21 cellular contexts compared by ENCODE assay signal in the genomic region with DNA sequence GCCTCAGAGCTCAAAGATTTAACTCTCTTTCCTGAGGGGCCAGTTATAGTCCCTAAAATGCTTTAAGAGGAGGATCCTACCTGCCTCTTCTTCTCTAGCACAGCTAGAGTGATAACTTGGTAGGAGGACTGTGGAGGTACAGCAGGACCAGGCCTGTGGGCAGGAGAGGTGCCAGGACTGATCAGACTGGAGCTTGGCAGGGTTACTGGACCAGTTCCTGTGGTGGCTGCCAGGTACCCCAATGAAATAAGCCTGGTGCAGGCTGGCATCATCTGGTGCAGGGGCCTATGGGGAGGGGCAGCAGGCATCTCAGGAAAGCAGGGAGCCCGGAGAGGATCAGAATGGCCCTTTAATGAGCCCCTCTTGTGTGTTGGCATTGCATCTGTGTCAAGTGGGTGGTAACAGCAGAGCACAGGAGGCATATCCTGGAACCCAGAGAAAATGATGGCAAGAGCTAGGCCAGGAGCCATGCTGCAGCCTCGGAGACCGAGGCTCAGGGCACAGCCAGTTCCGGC.
"Had no signal": no experiment of that assay in that cellular context is flagged by ENCODE, and none has a peak within 500 bp of the region (broad histone marks: within the 10 kb centered on the region; RNA-seq: fewer than 3 reads in every experiment).

No MANE protein-coding gene starts in this region.

- H3K9me3 ChIP-seq: mucosa of descending colon, neutrophil, pancreas, right lobe of liver, testis, tibial artery had no signal

- DNase-seq: dermis blood vessel endothelial cell; effector memory CD4-positive, alpha-beta T cell; left ventricle myocardium superior; mucosa of descending colon; naive B cell; pancreas; right lobe of liver; stimulated activated CD4-positive, alpha-beta T cell treated with anti-CD3 and anti-CD28 coated beads, Interleukin-12 subunit alpha, Interleukin-12 subunit beta, amount 100 ng/mL, for 4 hours; stimulated activated CD4-positive, alpha-beta T cell treated with anti-CD3 and anti-CD28 coated beads, Interleukin-1b, Interleukin-23, amount 100 ng/mL, for 48 hours; stimulated activated CD4-positive, alpha-beta T cell treated with anti-CD3 and anti-CD28 coated beads, Interleukin-4, amount 100 ng/mL, for 1 hour; stimulated activated CD8-positive, alpha-beta memory T cell treated with anti-CD3 and anti-CD28 coated beads, Interleukin-4, amount 100 ng/mL, for 48 hours; stimulated activated naive CD8-positive, alpha-beta T cell treated with anti-CD3 and anti-CD28 coated beads, Interleukin-15, Interleukin-2, amounts not matched to agents 100 U/mL and 50 U/mL, for 24 hours; testis; tibial artery had no signal

- H3K4me1 ChIP-seq: pancreas, right lobe of liver, testis had no signal

- H3K27ac ChIP-seq: coronary artery, neutrophil, pancreas, right lobe of liver, testis, tibial artery had no signal

- ATAC-seq: left ventricle myocardium superior; pancreas; stimulated activated naive CD8-positive, alpha-beta T cell treated with anti-CD3 and anti-CD28 coated beads, Interleukin-15, Interleukin-2, amounts not matched to agents 100 U/mL and 50 U/mL, for 24 hours had no signal

- H3K36me3 ChIP-seq: neutrophil, pancreas, right lobe of liver, tibial artery had no signal

- H3K27me3 ChIP-seq: neutrophil, pancreas, right lobe of liver, testis, tibial artery had no signal

- H3K36me3 Mint-ChIP-seq: memory B cell, mesothelial cell of epicardium, naive B cell, type B pancreatic cell had no signal

- H3K4me3 Mint-ChIP-seq: memory B cell, mesothelial cell of epicardium, type B pancreatic cell had no signal

- H3K27ac Mint-ChIP-seq: memory B cell, mesothelial cell of epicardium, naive B cell, type B pancreatic cell had no signal

- H3K4me3 ChIP-seq: coronary artery, lung, mucosa of descending colon, pancreas, right lobe of liver, smooth muscle cell, testis, tibial artery had no signal

- H3K4me2 ChIP-seq: smooth muscle cell had no signal

- H3K4me1 Mint-ChIP-seq: memory B cell, naive B cell had no signal

- H3K9me3 Mint-ChIP-seq: naive B cell, type B pancreatic cell had no signal

- H3K27me3 Mint-ChIP-seq: memory B cell had no signal
